7 cellular contexts compared by ENCODE assay signal in genomic region chr9:130054820-130055219, GRCh38. TPM values are rescaled to one million over a fixed set of nuclear protein-coding genes. Genes with fewer than 3 reads are reported as not detected.
A peak's percentile ranks its signal among the peaks of the same experiment; 100 is the strongest.
DNase-seq lines count a peak whose midpoint lies in the region; ATAC-seq and TF ChIP-seq lines count a peak whose summit lies in the region.

No MANE protein-coding gene starts in this region.

- no peak for ATAC-seq in GM18861 (IDR thresholded peaks at IDR 0.05; ENCODE audit: unreplicated experiment)

- WGBS in stomach, 5 donors: 61 to 70% (median 66%) methylated on average over 8 of the region's 8 CpGs

- peak overlapping the region; percentile 92 for H3K27ac Mint-ChIP-seq in activated T-helper 1 cell treated with anti-CD3 and anti-CD28 coated beads, Interleukin-12 subunit alpha, Interleukin-12 subunit beta, Interleukin-2, Interleukin-4 antibody, amounts not matched to agents 30 ng/mL and 10 ng/mL and 1 ng/mL, durations not matched to agents 14 hours and 24 hours and 36 hours
- peak overlapping the region; percentile 89 to 94 (median 92) for H3K27ac Mint-ChIP-seq in immature natural killer cell

- DNase-seq in HL-60 (ENCODE audit: low read depth in 1 of 2, low spot score in 1 of 2): no peak
- DNase-seq in activated T-helper 1 cell treated with anti-CD3 and anti-CD28 coated beads, Interleukin-12 subunit alpha, Interleukin-12 subunit beta, Interleukin-2, Interleukin-4 antibody, amounts not matched to agents 30 ng/mL and 10 ng/mL and 1 ng/mL, durations not matched to agents 14 hours and 24 hours and 36 hours (ENCODE audit: low spot score): no peak
- DNase-seq in immature natural killer cell: no peak
- no peak for DNase-seq in stomach
- no peak for DNase-seq in amygdala (lab: John Stamatoyannopoulos, UW)
- DNase-seq in posterior vena cava (ENCODE audit: low spot score): no peak

- TF ChIP-seq POLR2A in stomach (IDR thresholded peaks at IDR 0.05): no peak

- no peaks in the 10 kb centered on the region for H3K9me3 ChIP-seq in stomach

- H3K4me1 ChIP-seq in stomach: peaks cover 24 to 51% (median 39%) of the 10 kb centered on the region in 4 donors

- H3K27ac ChIP-seq in HL-60 (replicated peaks) (peak overlapping the region; percentile 94), stomach (peak overlapping the region in 4 of 5 donors; percentile 8 to 93 (median 88))

- H3K9me3 Mint-ChIP-seq in activated T-helper 1 cell treated with anti-CD3 and anti-CD28 coated beads, Interleukin-12 subunit alpha, Interleukin-12 subunit beta, Interleukin-2, Interleukin-4 antibody, amounts not matched to agents 30 ng/mL and 10 ng/mL and 1 ng/mL, durations not matched to agents 14 hours and 24 hours and 36 hours: no peaks in the 10 kb centered on the region
- no peaks in the 10 kb centered on the region for H3K9me3 Mint-ChIP-seq in immature natural killer cell

- TF ChIP-seq EP300 in stomach (IDR thresholded peaks at IDR 0.05): no peak

- intact Hi-C loops in activated T-helper 1 cell treated with anti-CD3 and anti-CD28 coated beads, Interleukin-12 subunit alpha, Interleukin-12 subunit beta, Interleukin-2, Interleukin-4 antibody, amounts not matched to agents 30 ng/mL and 10 ng/mL and 1 ng/mL, durations not matched to agents 14 hours and 24 hours and 36 hours (cut with micrococcal nuclease): no loop called here
- intact Hi-C loops in stomach (cut with DNase I; ENCODE audit: low total_unique reads): no loop called here
- intact Hi-C loops in posterior vena cava (cut with DNase I): no loop called here

- H3K36me3 Mint-ChIP-seq in activated T-helper 1 cell treated with anti-CD3 and anti-CD28 coated beads, Interleukin-12 subunit alpha, Interleukin-12 subunit beta, Interleukin-2, Interleukin-4 antibody, amounts not matched to agents 30 ng/mL and 10 ng/mL and 1 ng/mL, durations not matched to agents 14 hours and 24 hours and 36 hours (ENCODE audit: low read depth): peaks cover 14% of the 10 kb centered on the region
- peaks cover 0 to 4% (median 0%) of the 10 kb centered on the region in 3 donors for H3K36me3 Mint-ChIP-seq in immature natural killer cell

- H3K4me3 ChIP-seq in HL-60 (replicated peaks; ENCODE audit: insufficient read depth, low read length) (peak overlapping the region; percentile 81), stomach (peak overlapping the region; percentile 76 to 99 (median 92))

- H3K27me3 ChIP-seq in HL-60 (ENCODE audit: insufficient read depth, poor library complexity, severe bottlenecking): no peaks in the 10 kb centered on the region
- H3K27me3 ChIP-seq in stomach: no peaks in the 10 kb centered on the region

- no peak for TF ChIP-seq CTCF in HL-60 (IDR thresholded peaks at IDR 0.05; ENCODE audit: insufficient read depth, low read length)
- no peak for TF ChIP-seq CTCF in stomach (IDR thresholded peaks at IDR 0.05)

- H3K36me3 ChIP-seq in stomach: peaks cover 0 to 14% (median 12%) of the 10 kb centered on the region in 4 donors

- peaks cover 36% of the 10 kb centered on the region for H3K4me1 Mint-ChIP-seq in activated T-helper 1 cell treated with anti-CD3 and anti-CD28 coated beads, Interleukin-12 subunit alpha, Interleukin-12 subunit beta, Interleukin-2, Interleukin-4 antibody, amounts not matched to agents 30 ng/mL and 10 ng/mL and 1 ng/mL, durations not matched to agents 14 hours and 24 hours and 36 hours (ENCODE audit: low read depth)
- peaks cover 26 to 27% of the 10 kb centered on the region in 2 donors for H3K4me1 Mint-ChIP-seq in immature natural killer cell

- no peaks in the 10 kb centered on the region for H3K27me3 Mint-ChIP-seq in activated T-helper 1 cell treated with anti-CD3 and anti-CD28 coated beads, Interleukin-12 subunit alpha, Interleukin-12 subunit beta, Interleukin-2, Interleukin-4 antibody, amounts not matched to agents 30 ng/mL and 10 ng/mL and 1 ng/mL, durations not matched to agents 14 hours and 24 hours and 36 hours (ENCODE audit: insufficient read depth)
- peaks cover 0 to 5% (median 2%) of the 10 kb centered on the region in 3 donors for H3K27me3 Mint-ChIP-seq in immature natural killer cell (ENCODE audit: low read depth in 3 of 3)

- H3K4me3 Mint-ChIP-seq in activated T-helper 1 cell treated with anti-CD3 and anti-CD28 coated beads, Interleukin-12 subunit alpha, Interleukin-12 subunit beta, Interleukin-2, Interleukin-4 antibody, amounts not matched to agents 30 ng/mL and 10 ng/mL and 1 ng/mL, durations not matched to agents 14 hours and 24 hours and 36 hours: peak overlapping the region; percentile 96
- peak overlapping the region; percentile 91 to 93 (median 92) for H3K4me3 Mint-ChIP-seq in immature natural killer cell

RNA-seq across cellular contexts. Expression of gene GPR107, which starts 1.1 kb away (rescaled TPM):
- total RNA-seq in activated T-helper 1 cell treated with anti-CD3 and anti-CD28 coated beads, Interleukin-12 subunit alpha, Interleukin-12 subunit beta, Interleukin-2, Interleukin-4 antibody, amounts not matched to agents 30 ng/mL and 10 ng/mL and 1 ng/mL, durations not matched to agents 14 hours and 24 hours and 36 hours: 23.1 and 24.9 TPM in 2 replicates
- 1 to 10 TPM; 3.4 to 9.5 (median 5.9) TPM for polyA plus RNA-seq in immature natural killer cell
- 10 to 100 TPM in 4 of 5 donors, 1 to 10 TPM in 1; 5.3 to 37.8 (median 21.4) TPM for total RNA-seq in stomach
- polyA plus RNA-seq in stomach: 1 to 10 TPM; 3.4 to 7.9 (median 6.4) TPM
- total RNA-seq in posterior vena cava: 10 to 100 TPM; 38.3 to 38.9 TPM

RNA-seq across cellular contexts. Expression of gene FNBP1, which starts 11.8 kb away (rescaled TPM):
- total RNA-seq in activated T-helper 1 cell treated with anti-CD3 and anti-CD28 coated beads, Interleukin-12 subunit alpha, Interleukin-12 subunit beta, Interleukin-2, Interleukin-4 antibody, amounts not matched to agents 30 ng/mL and 10 ng/mL and 1 ng/mL, durations not matched to agents 14 hours and 24 hours and 36 hours: 195 and 202 TPM in 2 replicates
- polyA plus RNA-seq in immature natural killer cell (100 to 1,000 TPM; 113 to 136 (median 135) TPM), stomach (10 to 100 TPM in 2 of 3 donors, 1 to 10 TPM in 1; 9.0 to 19.7 (median 10.4) TPM)
- total RNA-seq in stomach (100 to 1,000 TPM in 1 of 5 donors, 10 to 100 TPM in 4; 52.7 to 129 (median 69.6) TPM), posterior vena cava (100 to 1,000 TPM; 116 to 165 TPM)
